Comparison of ENCODE assay signal across 17 cellular contexts in the genomic region with DNA sequence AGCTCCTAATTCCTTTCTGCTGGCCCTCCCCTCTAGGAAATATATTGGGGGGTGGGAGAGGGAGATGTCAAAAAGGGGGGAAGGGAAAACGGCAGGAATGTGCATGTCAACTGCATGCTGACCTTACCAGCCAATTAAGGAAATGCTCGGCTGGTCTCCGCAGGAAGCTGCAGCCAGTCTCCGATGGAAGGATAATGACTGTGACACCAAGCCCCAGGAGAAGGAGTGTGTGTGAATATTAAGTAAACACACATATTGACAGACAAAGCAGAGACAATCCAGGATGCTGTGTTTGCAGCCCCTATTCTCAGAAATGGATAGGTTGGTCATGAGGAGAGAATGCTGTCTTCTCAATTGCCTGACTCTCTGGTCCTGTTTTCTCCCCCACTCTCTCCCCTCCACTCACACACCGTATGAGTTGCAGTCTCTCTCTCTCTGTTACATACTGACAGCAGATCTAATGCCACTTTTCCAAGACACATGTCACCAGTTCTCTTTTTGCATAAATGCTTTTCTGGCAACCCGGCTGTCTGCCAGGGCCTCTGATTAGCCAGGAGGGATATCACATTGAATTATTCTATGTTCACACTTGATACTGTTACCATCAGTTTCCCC.
A peak's percentile ranks its signal among the peaks of the same experiment; 100 is the strongest.
DNase-seq lines count a peak whose midpoint lies in the region; ATAC-seq and TF ChIP-seq lines count a peak whose summit lies in the region.
"Had no signal": no experiment of that assay in that cellular context is flagged by ENCODE, and none has a peak within 500 bp of the region (broad histone marks: within the 10 kb centered on the region; RNA-seq: fewer than 3 reads in every experiment).

No MANE protein-coding gene starts in this region.

- H4K20me1 ChIP-seq in GM23338 (replicated peaks; ENCODE audit: insufficient read depth) (no peaks in the 10 kb centered on the region), neural cell (ENCODE audit: insufficient read depth) (no peaks in the 10 kb centered on the region)

- no peaks in the 10 kb centered on the region for H3F3A ChIP-seq in GM23338 (replicated peaks; ENCODE audit: low read depth)
- peaks cover 8% of the 10 kb centered on the region for H3F3A ChIP-seq in neural cell (ENCODE audit: insufficient read depth, low read length, poor library complexity, severe bottlenecking)

- peak overlapping the region; percentile 35; the same call in 1 of the 2 replicates for H2AFZ ChIP-seq in GM23338
- H2AFZ ChIP-seq in neural cell (ENCODE audit: low read depth, low read length): peak overlapping the region; percentile 30
- H2AFZ ChIP-seq: GM23248 had no signal

- TF ChIP-seq RAD21 in neural cell (conservative IDR thresholded peaks at IDR 0.05): no peak

- H3K9me2 ChIP-seq in GM23338 (ENCODE audit: insufficient read depth) (no peaks in the 10 kb centered on the region), neural cell (ENCODE audit: insufficient read depth, low read length) (no peaks in the 10 kb centered on the region)

- H3K27me3 Mint-ChIP-seq in GM23338 (ENCODE audit: insufficient read depth, low read depth, poor library complexity): peaks cover 4% of the 10 kb centered on the region
- peaks cover 25% of the 10 kb centered on the region for H3K27me3 Mint-ChIP-seq in activated naive CD8-positive, alpha-beta T cell treated with anti-CD3 and anti-CD28 coated beads for 36 hours

- H3K27me3 ChIP-seq in GM23338 (ENCODE audit: insufficient read depth): no peaks in the 10 kb centered on the region
- no peaks in the 10 kb centered on the region for H3K27me3 ChIP-seq in foreskin keratinocyte
- H3K27me3 ChIP-seq in neural cell (ENCODE audit: insufficient read depth, low read depth, low read length): no peaks in the 10 kb centered on the region
- H3K27me3 ChIP-seq in WERI-Rb-1 (ENCODE audit: insufficient read depth, low read depth, severe bottlenecking): no peaks in the 10 kb centered on the region

- H3K4me3 Mint-ChIP-seq in GM23338: no peak overlapping the region
- no peak overlapping the region for H3K4me3 Mint-ChIP-seq in activated naive CD8-positive, alpha-beta T cell treated with anti-CD3 and anti-CD28 coated beads for 36 hours

- H3K4me3 ChIP-seq in GM23338 (no peak overlapping the region), neural cell (ENCODE audit: low read length) (peak overlapping the region; percentile 60), WERI-Rb-1 (ENCODE audit: low read depth, low read length) (no peak overlapping the region)
- H3K4me3 ChIP-seq: GM23248, lower lobe of right lung, prostate gland, thoracic aorta had no signal

- H3K27ac Mint-ChIP-seq in GM23338: peak overlapping the region; percentile 65
- H3K27ac Mint-ChIP-seq in activated naive CD8-positive, alpha-beta T cell treated with anti-CD3 and anti-CD28 coated beads for 36 hours: no peak overlapping the region

- H3K79me2 ChIP-seq in GM23338 (replicated peaks; ENCODE audit: insufficient read depth) (no peaks in the 10 kb centered on the region), neural cell (replicated peaks; ENCODE audit: insufficient read depth, low read length) (no peaks in the 10 kb centered on the region)

- peak overlapping the region; percentile 66 for H3K9ac ChIP-seq in neural cell (ENCODE audit: low read length)
- H3K9ac ChIP-seq: GM23248 had no signal

- no peaks in the 10 kb centered on the region for H3K9me3 Mint-ChIP-seq in GM23338
- no peaks in the 10 kb centered on the region for H3K9me3 Mint-ChIP-seq in activated naive CD8-positive, alpha-beta T cell treated with anti-CD3 and anti-CD28 coated beads for 36 hours

- TF ChIP-seq CTCF in GM23338 (conservative IDR thresholded peaks at IDR 0.05; ENCODE audit: low read depth in 2 of 2) (no peak), foreskin keratinocyte (conservative IDR thresholded peaks at IDR 0.05) (no peak), neural cell (IDR thresholded peaks at IDR 0.05; ENCODE audit: poor library complexity, severe bottlenecking) (no peak), WERI-Rb-1 (IDR thresholded peaks at IDR 0.05; ENCODE audit: low read depth, low read length) (no peak)

- no peaks in the 10 kb centered on the region for H3K36me3 Mint-ChIP-seq in GM23338 (ENCODE audit: low read depth)
- no peaks in the 10 kb centered on the region for H3K36me3 Mint-ChIP-seq in activated naive CD8-positive, alpha-beta T cell treated with anti-CD3 and anti-CD28 coated beads for 36 hours

- peaks cover 42% of the 10 kb centered on the region for H3K4me1 Mint-ChIP-seq in GM23338
- H3K4me1 Mint-ChIP-seq in activated naive CD8-positive, alpha-beta T cell treated with anti-CD3 and anti-CD28 coated beads for 36 hours: peaks cover 4% of the 10 kb centered on the region

- no peaks in the 10 kb centered on the region for H3K36me3 ChIP-seq in GM23338 (ENCODE audit: insufficient read depth)
- no peaks in the 10 kb centered on the region for H3K36me3 ChIP-seq in neural cell (ENCODE audit: insufficient read depth, low read length)
- H3K36me3 ChIP-seq in WERI-Rb-1: no peaks in the 10 kb centered on the region
- H3K36me3 ChIP-seq: lower lobe of right lung, prostate gland, thoracic aorta had no signal

- H3K9me3 ChIP-seq in neural cell (ENCODE audit: low read length): no peaks in the 10 kb centered on the region
- no peaks in the 10 kb centered on the region for H3K9me3 ChIP-seq in WERI-Rb-1 (ENCODE audit: severe bottlenecking)
- H3K9me3 ChIP-seq: lower lobe of right lung, prostate gland, thoracic aorta had no signal

- H3K27ac ChIP-seq in GM23338 (ENCODE audit: low read depth) (no peak overlapping the region), foreskin keratinocyte (no peak overlapping the region), neural cell (ENCODE audit: low read length) (peak overlapping the region; percentile 88), WERI-Rb-1 (no peak overlapping the region)
- H3K27ac ChIP-seq: GM23248, lower lobe of right lung, prostate gland, thoracic aorta had no signal

- H3K4me1 ChIP-seq in GM23338 (ENCODE audit: insufficient read depth) (peaks cover 26% of the 10 kb centered on the region), foreskin keratinocyte (no peaks in the 10 kb centered on the region)

- TF ChIP-seq EP300 in neural cell (conservative IDR thresholded peaks at IDR 0.05; ENCODE audit: poor library complexity, severe bottlenecking): peak; percentile 96

- no peak for DNase-seq in GM23338 (ENCODE audit: low spot score)
- DNase-seq in NCI-H2227 (lab: John Stamatoyannopoulos, UW; ENCODE audit: unreplicated experiment): peak; percentile 40
- DNase-seq in foreskin keratinocyte: no peak
- no peak for DNase-seq in WERI-Rb-1
- no peak for DNase-seq in activated naive CD8-positive, alpha-beta T cell treated with anti-CD3 and anti-CD28 coated beads for 36 hours
- DNase-seq: activated gamma-delta T cell, amygdala, cerebellar nuclear complex, GM23248, KBM-7, lower lobe of right lung, T-helper 9 cell had no signal

- ATAC-seq in GM23338 (peak; percentile 46), foreskin keratinocyte (peak; percentile 49), GM21576 (IDR thresholded peaks at IDR 0.05; ENCODE audit: unreplicated experiment) (no peak), GM18519 (IDR thresholded peaks at IDR 0.05; ENCODE audit: low FRiP score, unreplicated experiment) (no peak)
- ATAC-seq: lower lobe of right lung had no signal

- peak overlapping the region; percentile 61 for H3K4me2 ChIP-seq in GM23338
- H3K4me2 ChIP-seq in neural cell (ENCODE audit: low read length): peak overlapping the region; percentile 85

TF ChIP-seq in GM23338, 12 proteins besides CTCF, POLR2A, EP300 and RAD21 (continues in another document):
- TF ChIP-seq ZNF114 (CRISPR knock-in tag; IDR thresholded peaks at IDR 0.05): no peak
- TF ChIP-seq ZNF331 (CRISPR knock-in tag; IDR thresholded peaks at IDR 0.05; ENCODE audit: low read depth): no peak
- no peak for TF ChIP-seq EZH2 (IDR thresholded peaks at IDR 0.05; ENCODE audit: low read depth, unreplicated experiment)
- TF ChIP-seq, protein P1, sequence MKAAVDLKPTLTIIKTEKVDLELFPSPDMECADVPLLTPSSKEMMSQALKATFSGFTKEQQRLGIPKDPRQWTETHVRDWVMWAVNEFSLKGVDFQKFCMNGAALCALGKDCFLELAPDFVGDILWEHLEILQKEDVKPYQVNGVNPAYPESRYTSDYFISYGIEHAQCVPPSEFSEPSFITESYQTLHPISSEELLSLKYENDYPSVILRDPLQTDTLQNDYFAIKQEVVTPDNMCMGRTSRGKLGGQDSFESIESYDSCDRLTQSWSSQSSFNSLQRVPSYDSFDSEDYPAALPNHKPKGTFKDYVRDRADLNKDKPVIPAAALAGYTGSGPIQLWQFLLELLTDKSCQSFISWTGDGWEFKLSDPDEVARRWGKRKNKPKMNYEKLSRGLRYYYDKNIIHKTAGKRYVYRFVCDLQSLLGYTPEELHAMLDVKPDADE (IDR thresholded peaks at IDR 0.05): no peak

TF ChIP-seq in neural cell, 6 proteins besides CTCF, POLR2A, EP300 and RAD21:
- TF ChIP-seq MXI1 (conservative IDR thresholded peaks at IDR 0.05; ENCODE audit: poor library complexity, severe bottlenecking): peak; percentile 38
- TF ChIP-seq POLR2AphosphoS5 (IDR thresholded peaks at IDR 0.05): peak; percentile 89
- TF ChIP-seq EZH2 (IDR thresholded peaks at IDR 0.05; ENCODE audit: borderline replicate concordance, insufficient read depth, low read length, poor library complexity, severe bottlenecking): no peak
- TF ChIP-seq SMC3 (conservative IDR thresholded peaks at IDR 0.05; ENCODE audit: poor library complexity): no peak

Comparison
In these comparisons a context has a peak if more than half of its experiments do, and no peak if none do; other contexts are left out.
1. ATAC-seq: peak in GM23338 (single experiment) and foreskin keratinocyte (single experiment); none in GM21576 (single experiment) and GM18519 (single experiment).